ENCODE assay signal across 8 cellular contexts in the genomic region with DNA sequence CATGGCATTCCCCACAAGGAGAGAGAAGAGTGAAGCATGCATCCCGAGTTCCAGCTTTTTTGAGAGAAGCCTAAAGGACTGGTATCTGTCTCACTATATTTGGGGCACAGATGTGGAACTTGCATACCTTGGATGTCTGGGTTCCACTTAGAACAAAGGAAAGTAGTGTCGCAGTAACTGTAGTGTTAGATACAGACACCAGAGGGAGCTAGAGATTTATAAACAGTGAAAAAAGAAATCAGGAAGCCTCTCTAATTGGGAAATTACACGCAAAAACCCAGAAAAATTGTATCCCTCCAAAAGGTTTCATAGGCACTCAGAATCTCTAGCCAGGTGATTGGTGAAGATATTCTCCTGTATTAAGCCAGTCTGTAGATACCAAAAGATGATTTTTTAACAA. TPM values are rescaled to one million over a fixed set of nuclear protein-coding genes. Genes with fewer than 3 reads are reported as not detected.
DNase-seq lines count a peak whose midpoint lies in the region; ATAC-seq, FAIRE-seq and TF ChIP-seq lines count a peak whose summit lies in the region.

No MANE protein-coding gene starts in this region.

- H3K27me3 ChIP-seq in PC-3 (ENCODE audit: low read length): no peaks in the 10 kb centered on the region
- H3K27me3 ChIP-seq in transverse colon: no peaks in the 10 kb centered on the region

- H3K79me2 ChIP-seq in PC-3 (ENCODE audit: low read length): no peaks in the 10 kb centered on the region

- peak overlapping the region; percentile 58 for H3K9ac ChIP-seq in PC-3 (ENCODE audit: low read length)

- POLR2A ChIA-PET in PC-3 (lab: Charles Lee; ENCODE audit: unreplicated experiment): interaction anchor here (0.5 kb wide), 1 partner anchor 11 kb away, joined by 4 read pairs; no protein-coding TSS in a partner anchor

- 5% methylated on average over 3 of the region's 3 CpGs; no CpG with 5 or more reads in 1 of the 2 donors for WGBS in transverse colon (ENCODE audit: low coverage in 1 of 2), 2 donors

- ATAC-seq in GM21529 (IDR thresholded peaks at IDR 0.05; ENCODE audit: unreplicated experiment) (peak; percentile 69), PC-3 (peak; percentile 45; the same call in 1 of the 2 replicates), esophagus mucosa (no peak)

- TF ChIP-seq CTCF in PC-3 (conservative IDR thresholded peaks at IDR 0.05; ENCODE audit: low read depth, low read length): peak; percentile 83
- TF ChIP-seq CTCF in transverse colon (IDR thresholded peaks at IDR 0.05): peak; percentile 50 to 61 (median 54)

- no peak overlapping the region for H3K4me3 ChIP-seq in PC-3 (ENCODE audit: low read length)
- no peak overlapping the region for H3K4me3 ChIP-seq in transverse colon

- no peaks in the 10 kb centered on the region for H3K9me2 ChIP-seq in PC-3 (replicated peaks; ENCODE audit: low read length)

- no TSS peak for BruUV-seq in PC-3 (replicated peaks; lab: Mats Ljungman, UMichigan)

- DNase-seq in AG20443 (ENCODE audit: low spot score) (peak; percentile 6), PC-3 (peak; percentile 65), glomerular endothelial cell (ENCODE audit: extremely low read depth, low read depth, low spot score) (peak; percentile 3), transverse colon (no peak), T-helper 1 cell (no peak), GM12892 (ENCODE audit: insufficient read length) (no peak)

- H3K4me2 ChIP-seq in PC-3 (ENCODE audit: low read length): peak overlapping the region; percentile 48

- no peaks in the 10 kb centered on the region for H4K20me1 ChIP-seq in PC-3 (ENCODE audit: low read length)

- FAIRE-seq in GM12892 (lab: Jason Lieb, UNC): no peak

- H3K27ac ChIP-seq in PC-3 (ENCODE audit: low read length) (peak overlapping the region; percentile 19), transverse colon (no peak overlapping the region)

- H3K9me3 ChIP-seq in PC-3 (ENCODE audit: low read length) (no peaks in the 10 kb centered on the region), transverse colon (no peaks in the 10 kb centered on the region)

- intact Hi-C loops in PC-3 (cut with micrococcal nuclease) (loop anchor here (1.0 to 2.0 kb wide), 4 partner anchors 109 to 248 kb away; no protein-coding TSS in a partner anchor), transverse colon (cut with DNase I; ENCODE audit: low total_unique reads) (no loop called here)

- peak overlapping the region; percentile 43; the same call in 1 of the 2 replicates for H2AFZ ChIP-seq in PC-3 (ENCODE audit: low read length)

- in situ Hi-C loops in transverse colon (cut with MboI; ENCODE audit: low pct_ligation_motif_present in 1 of 4, low pct_unique_long_range_greater_than_20kb in 1 of 4, low sequenced_read_pairs in 3 of 4): no loop called here

- H3F3A ChIP-seq in PC-3 (ENCODE audit: low read length, unreplicated experiment): no peaks in the 10 kb centered on the region

- TF ChIP-seq POLR2A in transverse colon (IDR thresholded peaks at IDR 0.05) (no peak), GM12892 (IDR thresholded peaks at IDR 0.05; ENCODE audit: low read depth, low read length) (no peak)

- H3K4me1 ChIP-seq in PC-3 (ENCODE audit: insufficient read depth, low read length) (peaks cover 7% of the 10 kb centered on the region), transverse colon (no peaks in the 10 kb centered on the region)

- CTCF ChIA-PET in PC-3 (lab: Charles Lee): no interaction called here

- no peak for TF ChIP-seq EP300 in transverse colon (IDR thresholded peaks at IDR 0.05; ENCODE audit: low read depth)

- no peaks in the 10 kb centered on the region for H3K36me3 ChIP-seq in PC-3 (ENCODE audit: low read depth, low read length)
- H3K36me3 ChIP-seq in transverse colon: no peaks in the 10 kb centered on the region

RNA-seq across cellular contexts. Expression of a gene that starts 34.4 kb away (rescaled TPM):
- total RNA-seq in PC-3 (2014; rRNA removed): not detected in 2 replicates
- total RNA-seq in glomerular endothelial cell: not detected in 2 replicates
- total RNA-seq in transverse colon: not detected
- total RNA-seq in esophagus mucosa: not detected
- polyA plus RNA-seq in GM12892 (2012; ENCODE audit: missing spikeins): 0.15 TPM

Comparison
In these comparisons a context has a peak if more than half of its experiments do, and no peak if none do; other contexts are left out.
1. DNase-seq: peak in AG20443 (single experiment), PC-3 (single experiment) and glomerular endothelial cell (single experiment); none in transverse colon (single experiment), T-helper 1 cell (0 of 5) and GM12892 (single experiment).